Comparison of ENCODE assay signal across 8 cellular contexts in the genomic region with DNA sequence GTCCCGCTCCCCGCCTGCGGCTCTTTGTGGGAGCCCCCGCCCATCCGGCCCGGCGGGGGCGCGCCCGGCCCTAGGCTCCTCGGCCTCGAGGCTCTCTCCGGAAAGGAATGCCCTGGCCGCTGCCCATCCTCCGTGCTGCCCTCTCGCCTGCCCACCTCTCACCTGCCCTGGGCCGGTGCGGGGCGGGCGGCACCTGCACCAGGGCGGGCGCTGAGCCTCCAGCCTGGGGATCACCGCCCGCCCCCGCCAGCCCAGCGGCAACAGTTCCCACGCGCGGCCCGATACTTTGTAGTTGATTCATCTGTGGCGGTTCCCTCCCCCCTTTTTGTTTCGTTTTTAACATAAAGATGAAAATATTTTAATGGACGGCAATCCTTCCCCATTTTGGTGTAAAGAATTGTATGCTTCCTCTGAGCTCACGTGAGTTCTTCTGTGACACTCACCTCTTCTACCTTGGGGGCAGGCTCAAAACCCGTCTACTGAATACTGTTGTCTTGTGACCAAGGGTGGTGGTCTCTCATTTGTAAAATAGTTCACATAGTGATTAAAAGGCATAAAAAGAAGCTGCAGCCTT. TPM values are rescaled to one million over a fixed set of nuclear protein-coding genes. Genes with fewer than 3 reads are reported as not detected.
A peak's percentile ranks its signal among the peaks of the same experiment; 100 is the strongest.
DNase-seq lines count a peak whose midpoint lies in the region; ATAC-seq, FAIRE-seq and TF ChIP-seq lines count a peak whose summit lies in the region.

No MANE protein-coding gene starts in this region.

- no peak for FAIRE-seq in kidney (lab: Jason Lieb, UNC)

- H3K27ac ChIP-seq in ascending aorta: peak overlapping the region; percentile 90 to 99
- peak overlapping the region; percentile 94 to 95 for H3K27ac ChIP-seq in kidney (ENCODE audit: low read depth in 2 of 2, low read length in 2 of 2)

- peak overlapping the region; percentile 74 to 90 for H3K4me3 ChIP-seq in ascending aorta
- H3K4me3 ChIP-seq in kidney (ENCODE audit: low read length in 2 of 2): peak overlapping the region; percentile 70 to 86

- H3K4me1 Mint-ChIP-seq in T-cell: peaks cover 63 to 69% (median 68%) of the 10 kb centered on the region in 3 donors

- POLR2A ChIA-PET in T-cell (lab: Charles Lee): interaction anchor here (0.6 to 1.4 kb wide), 13 partner anchors 10 to 704 kb away, joined by 3 to 17 read pairs (median 4); no protein-coding TSS in a partner anchor

- peak overlapping the region; percentile 94 to 99 for H3K27ac Mint-ChIP-seq in T-cell

- CTCF ChIA-PET in T-cell (lab: Charles Lee): interaction anchor here (0.7 to 1.7 kb wide), 6 partner anchors 14 to 137 kb away, joined by 3 to 12 read pairs (median 6); no protein-coding TSS in a partner anchor

- peak overlapping the region; percentile 94 to 99 (median 96) for H3K4me3 Mint-ChIP-seq in T-cell

- no peaks in the 10 kb centered on the region for H3K9me3 ChIP-seq in ascending aorta
- no peaks in the 10 kb centered on the region for H3K9me3 ChIP-seq in kidney (ENCODE audit: control insufficient read depth in 1 of 2, low read length in 2 of 2)

- H3K36me3 ChIP-seq in ascending aorta: no peaks in the 10 kb centered on the region
- H3K36me3 ChIP-seq in kidney (ENCODE audit: control insufficient read depth in 1 of 2, insufficient read depth in 2 of 2, low read length in 2 of 2): no peaks in the 10 kb centered on the region

- H3K36me3 Mint-ChIP-seq in T-cell: peaks cover 19% of the 10 kb centered on the region

- H3K4me1 ChIP-seq in ascending aorta (peaks cover 5 to 35% of the 10 kb centered on the region in 2 donors), kidney (ENCODE audit: control insufficient read depth in 1 of 2, insufficient read depth in 1 of 2, low read depth in 1 of 2, low read length in 2 of 2) (peaks cover 33 to 43% of the 10 kb centered on the region in 2 donors)

- TF ChIP-seq CTCF in ascending aorta (IDR thresholded peaks at IDR 0.05): no peak
- TF ChIP-seq CTCF in kidney (IDR thresholded peaks at IDR 0.05; ENCODE audit: borderline replicate concordance, extremely low read depth, insufficient read depth): no peak

- H3K9ac ChIP-seq in kidney (ENCODE audit: low read length in 2 of 2): peak overlapping the region; percentile 41 to 71

- no peaks in the 10 kb centered on the region for H3K27me3 ChIP-seq in ascending aorta

- H3K9me3 Mint-ChIP-seq in T-cell: no peaks in the 10 kb centered on the region

- no peaks in the 10 kb centered on the region for H3K27me3 Mint-ChIP-seq in T-cell

- DNase-seq in NOMO-1 (lab: John Stamatoyannopoulos, UW; ENCODE audit: unreplicated experiment in 2 of 2) (peak; percentile 47 to 62), NOMO-1 treated with dmso at 0.1 percent for 144 hours (lab: John Stamatoyannopoulos, UW; ENCODE audit: unreplicated experiment) (no peak), T-cell (peak in 33 of 34 experiments; percentile 59 to 83 (median 77)), ascending aorta (ENCODE audit: low spot score in 2 of 2) (no peak), kidney (peak; percentile 89)
- DNase-seq in stimulated activated CD4-positive, alpha-beta T cell treated with anti-CD3 and anti-CD28 coated beads, TNF-alpha, amount 100 ng/mL, for 1 hour (ENCODE audit: low read depth in 3 of 3, low spot score in 1 of 3): peak in 2 of 3 donors; percentile 42 to 76

- intact Hi-C loops in ascending aorta (cut with DNase I) (loop anchor here (1.0 to 10.0 kb wide), 3 partner anchors 25 to 424 kb away; partner anchors contain the start of genes FAN1 and MTMR10), kidney (cut with DNase I) (no loop called here)

- ATAC-seq in T-cell (replicated peaks in 1 of 4): peak in 1 of 4 experiments; percentile 7
- no peak for ATAC-seq in GM19397 (IDR thresholded peaks at IDR 0.05; ENCODE audit: unreplicated experiment)
- no peak for ATAC-seq in GM21723 (IDR thresholded peaks at IDR 0.05; ENCODE audit: unreplicated experiment)

RNA-seq across cellular contexts. Expression of gene KLF13, which starts 1.9 kb away (rescaled TPM):
- 100 to 1,000 TPM; 218 to 327 (median 288) TPM for total RNA-seq in T-cell
- 235 TPM for total RNA-seq in ascending aorta
- total RNA-seq in kidney: 123 TPM
- polyA plus RNA-seq in kidney (ENCODE audit: insufficient read depth, low read depth, low replicate concordance): 55.5 TPM

Comparison
In these comparisons a context has a peak if more than half of its experiments do, and no peak if none do; other contexts are left out.
1. DNase-seq: peak in NOMO-1 (2 of 2), T-cell (33 of 34), kidney (single experiment) and stimulated activated CD4-positive, alpha-beta T cell treated with anti-CD3 and anti-CD28 coated beads, TNF-alpha, amount 100 ng/mL, for 1 hour (2 of 3); none in NOMO-1 treated with dmso at 0.1 percent for 144 hours (single experiment) and ascending aorta (0 of 2).